Comparison of ENCODE assay signal across 26 cellular contexts in genomic region chr2:205386109-205386508, GRCh38.
A peak's percentile ranks its signal among the peaks of the same experiment; 100 is the strongest.
DNase-seq lines count a peak whose midpoint lies in the region; ATAC-seq, FAIRE-seq and TF ChIP-seq lines count a peak whose summit lies in the region.
"Had no signal": no experiment of that assay in that cellular context is flagged by ENCODE, and none has a peak within 500 bp of the region (broad histone marks: within the 10 kb centered on the region; RNA-seq: fewer than 3 reads in every experiment).

No MANE protein-coding gene starts in this region.

- H3K36me3 Mint-ChIP-seq in MCF 10A (ENCODE audit: insufficient read depth, unreplicated experiment) = no peaks in the 10 kb centered on the region
- H3K36me3 Mint-ChIP-seq: naive B cell had no signal

- H3K9me3 ChIP-seq in mammary epithelial cell (replicated peaks; ENCODE audit: insufficient read depth, low read length) (no peaks in the 10 kb centered on the region), heart right ventricle (no peaks in the 10 kb centered on the region)
- H3K9me3 ChIP-seq: HAP-1, tibial nerve had no signal

- CTCF ChIA-PET in MCF 10A (lab: Yijun Ruan, JAX) = interaction anchor here (1.1 to 1.5 kb wide), 2 partner anchors 26 to 294 kb away, joined by 4 read pairs; no protein-coding TSS in a partner anchor
- CTCF ChIA-PET in mammary epithelial cell (lab: Charles Lee; ENCODE audit: low non-redundant PET) = no interaction called here

- H3K27ac Mint-ChIP-seq in MCF 10A (ENCODE audit: low read depth, unreplicated experiment) = no peak overlapping the region
- H3K27ac Mint-ChIP-seq: activated naive CD4-positive, alpha-beta T cell treated with anti-CD3 and anti-CD28 coated beads for 36 hours; activated T-cell treated with anti-CD3 and anti-CD28 coated beads, Interleukin-2, amount 50 U/mL, for 24 hours; naive B cell; stimulated activated naive CD8-positive, alpha-beta T cell treated with anti-CD3 and anti-CD28 coated beads, Interleukin-15, amount 100 ng/mL, for 72 hours had no signal

- no peak for FAIRE-seq in GM19239 (lab: Jason Lieb, UNC)
- FAIRE-seq: D721Med had no signal

- H3K4me1 ChIP-seq in mammary epithelial cell (ENCODE audit: insufficient read depth, low read length) (no peaks in the 10 kb centered on the region), heart right ventricle (no peaks in the 10 kb centered on the region)
- H3K4me1 ChIP-seq: HAP-1 had no signal

- no peak for ATAC-seq in heart right ventricle
- no peak for ATAC-seq in GM19395 (IDR thresholded peaks at IDR 0.05; ENCODE audit: unreplicated experiment)
- ATAC-seq: activated CD4-positive, CD25-positive, alpha-beta regulatory T cell treated with anti-CD3 and anti-CD28 coated beads, Interleukin-2, amount 50 U/mL, for 24 hours; left cardiac atrium; stimulated activated naive CD8-positive, alpha-beta T cell treated with anti-CD3 and anti-CD28 coated beads, Interleukin-15, amount 100 ng/mL, for 72 hours had no signal

- H3K4me2 ChIP-seq in mammary epithelial cell (ENCODE audit: insufficient read depth, low read depth, low read length) = no peak overlapping the region

- H3K79me2 ChIP-seq in mammary epithelial cell (ENCODE audit: insufficient read depth, low read length) = no peaks in the 10 kb centered on the region

- no peaks in the 10 kb centered on the region for H3K4me1 Mint-ChIP-seq in MCF 10A (ENCODE audit: insufficient read depth, unreplicated experiment)
- H3K4me1 Mint-ChIP-seq: central memory CD8-positive, alpha-beta T cell; naive B cell; stimulated activated naive CD8-positive, alpha-beta T cell treated with anti-CD3 and anti-CD28 coated beads, Interleukin-15, amount 100 ng/mL, for 72 hours had no signal

- H3K27ac ChIP-seq in mammary epithelial cell (ENCODE audit: insufficient read depth, low read depth, low read length) (no peak overlapping the region), heart right ventricle (no peak overlapping the region)
- H3K27ac ChIP-seq: C4-2B, HL-60, tibial nerve had no signal

- POLR2A ChIA-PET in MCF 10A (lab: Yijun Ruan, JAX) = interaction anchor here (1.4 kb wide), 1 partner anchor 9 kb away, joined by 3 read pairs; no protein-coding TSS in a partner anchor

- DNase-seq in MCF 10A (ENCODE audit: unreplicated experiment) (peak; percentile 9), mammary epithelial cell (no peak), astrocyte of the cerebellum (ENCODE audit: low read depth) (peak; percentile 65), fibroblast of villous mesenchyme (ENCODE audit: low read depth) (peak; percentile 61), heart right ventricle (no peak), DMS114 treated with DMSO at 0.1 percent for 48 hours (lab: John Stamatoyannopoulos, UW; ENCODE audit: unreplicated experiment) (no peak), GM19239 (ENCODE audit: insufficient read length, low spot score) (no peak)
- DNase-seq: activated naive CD4-positive, alpha-beta T cell treated with anti-CD3 and anti-CD28 coated beads for 36 hours; activated T-cell treated with anti-CD3 and anti-CD28 coated beads, Interleukin-2, amount 50 U/mL, for 24 hours; effector CD4-positive, alpha-beta T cell; left cardiac atrium; mesenchymal stem cell; naive B cell; NCI-H1417; nucleus accumbens; retina; stimulated activated naive CD8-positive, alpha-beta T cell treated with anti-CD3 and anti-CD28 coated beads, Interleukin-15, amount 100 ng/mL, for 72 hours; T-helper 9 cell had no signal

- WGBS in mammary epithelial cell (ENCODE audit: low coverage, missing lambda C conversion rate) = 51% methylated on average over 3 of the region's 3 CpGs
- 90 to 94% methylated on average over 3 of the region's 3 CpGs for WGBS in heart right ventricle, 2 donors

- TF ChIP-seq CTCF in MCF 10A (IDR thresholded peaks at IDR 0.05; ENCODE audit: unreplicated experiment) (no peak), mammary epithelial cell (conservative IDR thresholded peaks at IDR 0.05 in 1 of 2, IDR thresholded peaks at IDR 0.05 in 1 of 2; ENCODE audit: extremely low read depth in 1 of 2, insufficient read depth in 1 of 2, low read depth in 1 of 2, low read length in 2 of 2) (no peak), astrocyte of the cerebellum (IDR thresholded peaks at IDR 0.05; ENCODE audit: low read depth, low read length, missing control alignments) (no peak), fibroblast of villous mesenchyme (IDR thresholded peaks at IDR 0.05; ENCODE audit: insufficient read depth, low read depth, low read length) (no peak), heart right ventricle (IDR thresholded peaks at IDR 0.05) (no peak)

- H2AFZ ChIP-seq in mammary epithelial cell (ENCODE audit: low read depth, low read length) = no peak overlapping the region

- in situ Hi-C loops in mammary epithelial cell (cut with MboI; ENCODE audit: low sequenced_read_pairs in 2 of 2) = no loop called here
- in situ Hi-C loops in astrocyte of the cerebellum (cut with HindIII; ENCODE audit: low sequenced_read_pairs) = no loop called here

- BruUV-seq in MCF 10A (replicated peaks; lab: Mats Ljungman, UMichigan) (no TSS peak), mammary epithelial cell (replicated peaks; lab: Mats Ljungman, UMichigan) (no TSS peak)

- intact Hi-C loops in MCF 10A (cut with micrococcal nuclease) (no loop called here), mammary epithelial cell (cut with micrococcal nuclease) (no loop called here), heart right ventricle (cut with DNase I) (no loop called here)

- H3K4me3 Mint-ChIP-seq in MCF 10A (ENCODE audit: unreplicated experiment) = no peak overlapping the region
- H3K4me3 Mint-ChIP-seq: activated naive CD4-positive, alpha-beta T cell treated with anti-CD3 and anti-CD28 coated beads for 36 hours; activated T-cell treated with anti-CD3 and anti-CD28 coated beads, Interleukin-2, amount 50 U/mL, for 24 hours; central memory CD8-positive, alpha-beta T cell; naive B cell; stimulated activated naive CD8-positive, alpha-beta T cell treated with anti-CD3 and anti-CD28 coated beads, Interleukin-15, amount 100 ng/mL, for 72 hours had no signal

- peaks cover 2% of the 10 kb centered on the region for H3K27me3 ChIP-seq in mammary epithelial cell (ENCODE audit: insufficient read depth, low read length)
- H3K27me3 ChIP-seq in heart right ventricle = no peaks in the 10 kb centered on the region
- H3K27me3 ChIP-seq: tibial nerve had no signal

- H3K36me3 ChIP-seq in mammary epithelial cell (ENCODE audit: insufficient read depth, low read length) = no peaks in the 10 kb centered on the region
- no peaks in the 10 kb centered on the region for H3K36me3 ChIP-seq in heart right ventricle
- H3K36me3 ChIP-seq: HAP-1, tibial nerve had no signal

- H4K20me1 ChIP-seq in mammary epithelial cell (ENCODE audit: insufficient read depth, low read length) = no peaks in the 10 kb centered on the region

- dilution Hi-C loops in mammary epithelial cell (cut with HindIII; ENCODE audit: low sequenced_read_pairs) = no loop called here

- no peaks in the 10 kb centered on the region for H3K9me3 Mint-ChIP-seq in MCF 10A (ENCODE audit: unreplicated experiment)
- H3K9me3 Mint-ChIP-seq: activated naive CD4-positive, alpha-beta T cell treated with anti-CD3 and anti-CD28 coated beads for 36 hours; central memory CD8-positive, alpha-beta T cell; stimulated activated naive CD8-positive, alpha-beta T cell treated with anti-CD3 and anti-CD28 coated beads, Interleukin-15, amount 100 ng/mL, for 72 hours had no signal

- no peak overlapping the region for H3K9ac ChIP-seq in mammary epithelial cell (ENCODE audit: insufficient read depth, low read length)

- H3K4me3 ChIP-seq in mammary epithelial cell (replicated peaks in 1 of 3; ENCODE audit: insufficient read depth in 1 of 3, low read depth in 2 of 3, low read length in 3 of 3) (no peak overlapping the region), astrocyte of the cerebellum (ENCODE audit: low read depth, low read length) (no peak overlapping the region), fibroblast of villous mesenchyme (ENCODE audit: low read depth, low read length) (no peak overlapping the region), heart right ventricle (no peak overlapping the region)
- H3K4me3 ChIP-seq: HAP-1, tibial nerve had no signal

- H3K27me3 Mint-ChIP-seq in MCF 10A (ENCODE audit: insufficient read depth, unreplicated experiment) = no peaks in the 10 kb centered on the region
- H3K27me3 Mint-ChIP-seq: central memory CD8-positive, alpha-beta T cell; stimulated activated naive CD8-positive, alpha-beta T cell treated with anti-CD3 and anti-CD28 coated beads, Interleukin-15, amount 100 ng/mL, for 72 hours had no signal

Comparison
In these comparisons a context has a peak if more than half of its experiments do, and no peak if none do; other contexts are left out.
1. DNase-seq: peak in MCF 10A (single experiment), astrocyte of the cerebellum (single experiment) and fibroblast of villous mesenchyme (single experiment); none in mammary epithelial cell (single experiment), heart right ventricle (0 of 2), DMS114 treated with DMSO at 0.1 percent for 48 hours (single experiment) and GM19239 (single experiment).